9 cellular contexts compared by ENCODE assay signal in the genomic region with DNA sequence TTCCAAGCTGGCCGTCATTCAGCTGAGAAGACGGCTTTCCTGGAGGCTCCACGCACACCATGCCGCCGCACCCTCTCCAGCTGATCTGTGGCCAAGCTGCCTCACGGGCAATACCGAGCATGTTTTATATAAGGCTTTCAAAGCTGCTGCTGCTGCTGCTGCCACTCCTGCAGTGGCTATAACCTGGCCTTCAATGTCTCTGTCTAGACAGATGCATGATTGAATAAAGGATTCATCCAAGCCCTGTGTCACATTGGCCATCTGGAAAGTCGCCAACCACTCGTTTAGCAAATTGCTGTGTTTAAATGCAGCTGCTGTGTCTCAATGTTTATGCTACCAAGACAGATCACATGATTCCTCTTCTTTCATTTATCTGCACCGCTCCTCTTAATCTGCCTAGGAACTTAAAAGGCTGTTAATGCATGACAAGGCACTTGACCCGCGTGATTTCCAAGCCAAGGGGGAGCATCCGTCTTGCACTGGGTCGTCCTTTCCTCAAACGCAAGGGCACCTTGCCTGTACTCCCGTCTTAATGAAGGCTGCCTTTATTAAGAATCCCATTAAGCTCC.
DNase-seq lines count a peak whose midpoint lies in the region; ATAC-seq lines count a peak whose summit lies in the region.
"Had no signal": no experiment of that assay in that cellular context is flagged by ENCODE, and none has a peak within 500 bp of the region (broad histone marks: within the 10 kb centered on the region; RNA-seq: fewer than 3 reads in every experiment).

No MANE protein-coding gene starts in this region.

- peak; percentile 42 for DNase-seq in HCEC 1CT
- DNase-seq in NCI-H526 treated with DMSO at 0.1 percent for 48 hours (lab: John Stamatoyannopoulos, UW): peak; percentile 74
- DNase-seq in fibroblast of gingiva (ENCODE audit: low read depth): peak; percentile 25
- DNase-seq in natural killer cell treated with Interleukin-12 subunit alpha and Interleukin-12 subunit beta and Interleukin-15 and Interleukin-18, amount 100 ng/mL, for 72 hours (ENCODE audit: low spot score): no peak

- H3K4me3 ChIP-seq in rectal smooth muscle tissue (ENCODE audit: low read length): peak overlapping the region; percentile 10

- no peaks in the 10 kb centered on the region for H3K36me3 ChIP-seq in rectal smooth muscle tissue (ENCODE audit: control insufficient read depth, insufficient read depth, low read length)

- no peaks in the 10 kb centered on the region for H3K9me3 Mint-ChIP-seq in natural killer cell treated with Interleukin-12 subunit alpha and Interleukin-12 subunit beta and Interleukin-15 and Interleukin-18, amount 100 ng/mL, for 72 hours

- no peak overlapping the region for H3K9ac ChIP-seq in rectal smooth muscle tissue (ENCODE audit: low read length)

- peaks cover 7% of the 10 kb centered on the region for H3K4me1 ChIP-seq in rectal smooth muscle tissue (ENCODE audit: control insufficient read depth, insufficient read depth, low read length)

- H3K36me3 Mint-ChIP-seq in natural killer cell treated with Interleukin-12 subunit alpha and Interleukin-12 subunit beta and Interleukin-15 and Interleukin-18, amount 100 ng/mL, for 72 hours: no peaks in the 10 kb centered on the region

- peaks cover 15 to 25% of the 10 kb centered on the region in 2 donors for H3K4me1 Mint-ChIP-seq in natural killer cell treated with Interleukin-12 subunit alpha and Interleukin-12 subunit beta and Interleukin-15 and Interleukin-18, amount 100 ng/mL, for 72 hours (ENCODE audit: low read depth in 2 of 2)

- H3K27me3 Mint-ChIP-seq in natural killer cell treated with Interleukin-12 subunit alpha and Interleukin-12 subunit beta and Interleukin-15 and Interleukin-18, amount 100 ng/mL, for 72 hours: peaks cover 26% of the 10 kb centered on the region in 2 donors

- H3K27ac Mint-ChIP-seq in natural killer cell treated with Interleukin-12 subunit alpha and Interleukin-12 subunit beta and Interleukin-15 and Interleukin-18, amount 100 ng/mL, for 72 hours: peak overlapping the region in 1 of 2 donors; percentile 80

- no peak for ATAC-seq in natural killer cell treated with Interleukin-12 subunit alpha and Interleukin-12 subunit beta and Interleukin-15 and Interleukin-18, amount 100 ng/mL, for 72 hours
- no peak for ATAC-seq in HG03571 (IDR thresholded peaks at IDR 0.05; ENCODE audit: unreplicated experiment)
- ATAC-seq in GM18502 (IDR thresholded peaks at IDR 0.05; ENCODE audit: poor library complexity, unreplicated experiment): no peak
- no peak for ATAC-seq in HG02759 (IDR thresholded peaks at IDR 0.05; ENCODE audit: unreplicated experiment)
- ATAC-seq: left lobe of liver had no signal

- no peak overlapping the region for H3K4me3 Mint-ChIP-seq in natural killer cell treated with Interleukin-12 subunit alpha and Interleukin-12 subunit beta and Interleukin-15 and Interleukin-18, amount 100 ng/mL, for 72 hours

- peaks cover under 1% of the 10 kb centered on the region for H3K27me3 ChIP-seq in rectal smooth muscle tissue (ENCODE audit: control insufficient read depth, insufficient read depth, low read length)

- H3K27ac ChIP-seq in rectal smooth muscle tissue (ENCODE audit: low read depth, low read length): no peak overlapping the region
